ENCODE assay signal across 1 cellular context in the genomic region with DNA sequence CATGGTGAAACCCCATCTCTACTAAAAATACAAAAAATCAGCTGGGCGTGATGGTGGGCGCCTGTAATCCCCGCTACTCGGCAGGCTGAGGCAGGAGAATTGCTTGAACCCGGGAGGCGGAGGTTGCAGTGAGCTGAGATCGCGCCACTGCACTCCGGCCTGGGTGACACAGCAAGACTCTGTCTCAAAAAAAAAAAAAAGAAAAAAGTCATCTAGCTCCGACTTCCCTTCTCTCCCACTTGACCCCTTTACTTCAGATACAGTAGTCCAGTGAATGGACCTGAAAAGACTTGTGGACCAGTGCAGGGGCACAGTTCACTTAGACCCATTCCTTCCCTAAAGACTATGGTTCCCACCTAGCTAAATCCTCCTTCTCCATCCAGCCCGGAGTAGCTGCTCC. TPM values are rescaled to one million over a fixed set of nuclear protein-coding genes. Genes with fewer than 3 reads are reported as not detected.
"Had no signal": no experiment of that assay in that cellular context is flagged by ENCODE, and none has a peak within 500 bp of the region (broad histone marks: within the 10 kb centered on the region; RNA-seq: fewer than 3 reads in every experiment).

No MANE protein-coding gene starts in this region.

RNA-seq across cellular contexts. Expression of gene STON2, which starts 29.6 kb away (rescaled TPM):
- polyA plus RNA-seq: SK-N-SH had no signal
